ENCODE assay signal across 8 cellular contexts in the genomic region with DNA sequence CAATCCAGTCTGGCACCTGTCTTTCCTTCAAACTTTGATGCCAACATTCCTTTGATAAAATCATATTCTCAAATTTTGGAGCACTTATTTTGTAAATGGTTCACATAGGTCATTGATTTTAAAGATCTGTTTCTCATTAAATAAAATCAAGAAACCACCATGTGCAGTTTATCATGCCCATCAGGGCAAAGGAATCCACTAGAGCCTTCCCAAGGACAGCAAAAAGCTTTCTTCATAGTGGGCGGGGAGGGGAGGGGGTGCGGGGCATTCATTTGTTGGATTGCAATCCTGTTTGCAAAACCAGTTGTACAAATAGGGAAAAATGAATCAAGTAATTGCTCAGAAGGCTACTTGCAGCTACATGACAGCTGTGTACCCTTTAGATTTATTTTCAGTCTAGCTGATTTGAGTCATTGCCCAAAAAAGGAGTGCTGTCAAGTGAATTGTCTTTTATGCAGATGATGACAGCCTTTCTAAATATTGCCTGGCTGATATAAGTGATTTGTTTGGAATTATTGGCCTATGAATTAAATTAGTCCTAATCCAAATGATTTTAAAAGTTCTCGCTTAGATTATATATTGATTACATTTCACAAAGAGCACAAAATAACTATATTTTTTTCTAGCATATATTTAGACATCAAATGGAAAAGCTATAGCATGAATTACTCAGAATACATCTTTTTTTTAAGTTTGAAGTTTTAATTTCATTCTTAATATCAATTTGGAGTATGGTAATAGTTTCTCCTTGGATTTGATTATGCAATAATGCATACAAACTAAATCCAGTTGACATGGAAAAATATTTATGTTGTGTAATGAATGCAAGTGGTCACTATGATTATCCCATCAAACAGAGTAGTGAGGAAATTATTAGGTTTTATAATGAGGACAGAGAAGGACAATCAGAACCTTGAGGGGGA. TPM values are rescaled to one million over a fixed set of nuclear protein-coding genes. Genes with fewer than 3 reads are reported as not detected.
DNase-seq lines count a peak whose midpoint lies in the region; ATAC-seq and TF ChIP-seq lines count a peak whose summit lies in the region.

No MANE protein-coding gene starts in this region.

- H3K79me2 ChIP-seq in fibroblast of lung (ENCODE audit: control insufficient read depth, insufficient read depth, low read length): no peaks in the 10 kb centered on the region

- peaks cover 51% of the 10 kb centered on the region for H3K36me3 Mint-ChIP-seq in activated T-cell treated with anti-CD3 and anti-CD28 coated beads, Interleukin-2, amount 50 U/mL, for 4 hours (ENCODE audit: insufficient read depth)

- H3K4me2 ChIP-seq in fibroblast of lung (ENCODE audit: extremely low read depth, insufficient read depth, low read length): no peak overlapping the region

- DNase-seq in activated T-cell treated with anti-CD3 and anti-CD28 coated beads, Interleukin-2, amount 50 U/mL, for 4 hours: no peak
- no peak for DNase-seq in activated T-cell treated with anti-CD3 and anti-CD28 coated beads for 4 hours
- peak; percentile 10 for DNase-seq in NOMO-1 treated with dmso at 0.1 percent for 144 hours (lab: John Stamatoyannopoulos, UW; ENCODE audit: unreplicated experiment)
- peak; percentile 80 to 88 for DNase-seq in fibroblast of lung (ENCODE audit: low read depth in 2 of 2)
- no peak for DNase-seq in GM13977 (ENCODE audit: low spot score)

- H3K27me3 ChIP-seq in fibroblast of lung (ENCODE audit: control insufficient read depth, insufficient read depth, low read length) (no peaks in the 10 kb centered on the region), subcutaneous abdominal adipose tissue (ENCODE audit: control insufficient read depth in 5 of 5, insufficient read depth in 4 of 5, low read length in 5 of 5) (no peaks in the 10 kb centered on the region)

- no peak overlapping the region for H3K4me3 Mint-ChIP-seq in activated T-cell treated with anti-CD3 and anti-CD28 coated beads, Interleukin-2, amount 50 U/mL, for 4 hours

- no peaks in the 10 kb centered on the region for H3K27me3 Mint-ChIP-seq in activated T-cell treated with anti-CD3 and anti-CD28 coated beads, Interleukin-2, amount 50 U/mL, for 4 hours (ENCODE audit: low read depth)

- H4K20me1 ChIP-seq in fibroblast of lung (ENCODE audit: control insufficient read depth, extremely low read depth, insufficient read depth, low read length): no peaks in the 10 kb centered on the region

- no peaks in the 10 kb centered on the region for H3K9me3 ChIP-seq in fibroblast of lung (ENCODE audit: control insufficient read depth, insufficient read depth, low read depth, low read length)
- no peaks in the 10 kb centered on the region for H3K9me3 ChIP-seq in subcutaneous abdominal adipose tissue (ENCODE audit: control insufficient read depth in 5 of 5, low read length in 5 of 5)

- no peak overlapping the region for H2AFZ ChIP-seq in fibroblast of lung (ENCODE audit: low read length)

- ATAC-seq in activated T-cell treated with anti-CD3 and anti-CD28 coated beads, Interleukin-2, amount 50 U/mL, for 4 hours: peak; percentile 64 to 65
- ATAC-seq in GM19324 (IDR thresholded peaks at IDR 0.05; ENCODE audit: low FRiP score, unreplicated experiment) (no peak), HG03354 (IDR thresholded peaks at IDR 0.05; ENCODE audit: poor library complexity, severe bottlenecking, unreplicated experiment) (no peak)

- no peak overlapping the region for H3K4me3 ChIP-seq in fibroblast of lung (replicated peaks in 1 of 4; ENCODE audit: control extremely low read depth in 1 of 4, insufficient read depth in 1 of 4, low read depth in 3 of 4, low read length in 4 of 4)
- no peak overlapping the region for H3K4me3 ChIP-seq in subcutaneous abdominal adipose tissue (ENCODE audit: low read depth in 1 of 5, low read length in 5 of 5)

- H3K27ac ChIP-seq in fibroblast of lung (ENCODE audit: insufficient read depth, low read length): no peak overlapping the region
- H3K27ac ChIP-seq in subcutaneous abdominal adipose tissue (ENCODE audit: low read depth, low read length): peak overlapping the region; percentile 81

- H3K36me3 ChIP-seq in fibroblast of lung (ENCODE audit: control insufficient read depth, insufficient read depth, low read length): no peaks in the 10 kb centered on the region
- peaks cover 0 to 5% (median 0%) of the 10 kb centered on the region in 5 donors for H3K36me3 ChIP-seq in subcutaneous abdominal adipose tissue (ENCODE audit: control insufficient read depth in 5 of 5, insufficient read depth in 5 of 5, low read length in 5 of 5)

- no peak for TF ChIP-seq CTCF in fibroblast of lung (conservative IDR thresholded peaks at IDR 0.05 in 1 of 2, IDR thresholded peaks at IDR 0.05 in 1 of 2; ENCODE audit: low read depth in 1 of 2, low read length in 2 of 2)
- no peak for TF ChIP-seq CTCF in GM13977 (IDR thresholded peaks at IDR 0.05; ENCODE audit: extremely low read depth, insufficient read depth, missing control alignments)

- no peaks in the 10 kb centered on the region for H3K4me1 ChIP-seq in fibroblast of lung (ENCODE audit: control insufficient read depth, extremely low read depth, insufficient read depth, low read length)
- peaks cover 1 to 63% (median 37%) of the 10 kb centered on the region in 5 donors for H3K4me1 ChIP-seq in subcutaneous abdominal adipose tissue (ENCODE audit: control insufficient read depth in 5 of 5, insufficient read depth in 5 of 5, low read length in 5 of 5)

- H3K4me1 Mint-ChIP-seq in activated T-cell treated with anti-CD3 and anti-CD28 coated beads, Interleukin-2, amount 50 U/mL, for 4 hours (ENCODE audit: low read depth): peaks cover 85% of the 10 kb centered on the region

- in situ Hi-C loops in GM13977 (cut with MboI; ENCODE audit: low pct_unique_long_range_greater_than_20kb, low sequenced_read_pairs, unreplicated experiment): no loop called here

- no peaks in the 10 kb centered on the region for H3K9me3 Mint-ChIP-seq in activated T-cell treated with anti-CD3 and anti-CD28 coated beads, Interleukin-2, amount 50 U/mL, for 4 hours

- no peak overlapping the region for H3K9ac ChIP-seq in fibroblast of lung (ENCODE audit: insufficient read depth, low read length)
- H3K9ac ChIP-seq in subcutaneous abdominal adipose tissue (ENCODE audit: low read length in 5 of 5): no peak overlapping the region

RNA-seq across cellular contexts. Expression of a gene that starts 23.2 kb away (rescaled TPM):
- 10 to 100 TPM; 71.5 to 81.9 (median 73.0) TPM for total RNA-seq in activated T-cell treated with anti-CD3 and anti-CD28 coated beads, Interleukin-2, amount 50 U/mL, for 4 hours
- total RNA-seq in fibroblast of lung: 0.77 and 0.83 TPM in 2 replicates
- 1.7 and 2.8 TPM in 2 replicates for polyA plus RNA-seq in fibroblast of lung
- 0.51 and 1.1 TPM in 2 replicates for polyA plus RNA-seq in fibroblast of lung (2012)
- polyA minus RNA-seq in fibroblast of lung (ENCODE audit: low replicate concordance): 3.8 and 5.0 TPM in 2 replicates

Comparison
In these comparisons a context has a peak if more than half of its experiments do, and no peak if none do; other contexts are left out.
1. ATAC-seq: peak in activated T-cell treated with anti-CD3 and anti-CD28 coated beads, Interleukin-2, amount 50 U/mL, for 4 hours (2 of 2); none in GM19324 (single experiment) and HG03354 (single experiment).
2. DNase-seq: peak in NOMO-1 treated with dmso at 0.1 percent for 144 hours (single experiment) and fibroblast of lung (2 of 2); none in activated T-cell treated with anti-CD3 and anti-CD28 coated beads, Interleukin-2, amount 50 U/mL, for 4 hours (single experiment), activated T-cell treated with anti-CD3 and anti-CD28 coated beads for 4 hours (single experiment) and GM13977 (single experiment).
3. RNA of a gene that starts 23.2 kb away (total RNA-seq): 71.5 to 81.9 TPM in activated T-cell treated with anti-CD3 and anti-CD28 coated beads, Interleukin-2, amount 50 U/mL, for 4 hours; 0.77 to 0.83 TPM in fibroblast of lung; every median in the first group is over 10 times any median in the second.